Comparison of ENCODE assay signal across 8 cellular contexts in the genomic region with DNA sequence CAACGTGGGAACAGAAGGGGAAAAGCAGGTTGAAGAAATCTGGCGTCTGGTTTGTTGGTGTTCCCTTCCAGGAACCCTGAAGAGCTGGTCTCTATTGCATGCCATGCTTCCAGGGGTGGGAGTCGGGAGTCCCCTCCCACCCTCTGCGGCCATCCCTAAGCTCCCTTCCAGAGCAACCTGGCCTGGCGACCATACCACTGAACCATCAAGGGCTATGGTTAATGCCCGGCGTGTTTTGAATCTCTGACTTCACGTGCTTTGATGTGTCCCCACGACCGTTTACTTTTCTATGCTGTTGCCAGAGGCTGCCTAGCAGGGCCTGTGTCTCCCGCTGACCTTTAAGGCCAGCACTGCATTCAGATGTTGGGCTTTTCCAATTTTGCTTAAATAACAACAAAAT. TPM values are rescaled to one million over a fixed set of nuclear protein-coding genes. Genes with fewer than 3 reads are reported as not detected.
A peak's percentile ranks its signal among the peaks of the same experiment; 100 is the strongest.
DNase-seq lines count a peak whose midpoint lies in the region; ATAC-seq and TF ChIP-seq lines count a peak whose summit lies in the region.

No MANE protein-coding gene starts in this region.

- peaks cover 24% of the 10 kb centered on the region for H3K4me1 Mint-ChIP-seq in T-helper 1 cell treated with Interleukin-12 subunit alpha and Interleukin-12 subunit beta and Interleukin-4 antibody, amounts not matched to agents 30 μg/mL and 1 μg/mL, for 36 hours (ENCODE audit: low read depth)
- H3K4me1 Mint-ChIP-seq in activated T-helper 2 cell treated with anti-CD3 and anti-CD28 coated beads, Interferon-gamma antibody, Interleukin-2, Interleukin-4, amounts not matched to agents 10 μg/mL and 5 μg/mL and 100 μg/mL, durations not matched to agents 14 hours and 24 hours and 36 hours (ENCODE audit: low read depth) = peaks cover 27% of the 10 kb centered on the region

- intact Hi-C loops in activated T-helper 2 cell treated with anti-CD3 and anti-CD28 coated beads, Interferon-gamma antibody, Interleukin-2, Interleukin-4, amounts not matched to agents 10 μg/mL and 5 μg/mL and 100 μg/mL, durations not matched to agents 14 hours and 24 hours and 36 hours (cut with micrococcal nuclease) = loop anchor here (1.0 to 5.0 kb wide), 6 partner anchors 17 to 1477 kb away; a partner anchor contains a TSS
- intact Hi-C loops in left lung (cut with DNase I) = no loop called here

- H3K9ac ChIP-seq in stomach smooth muscle (ENCODE audit: low read length in 2 of 2) = peak overlapping the region; percentile 52 to 58

- H3K27me3 ChIP-seq in left lung (no peaks in the 10 kb centered on the region), stomach smooth muscle (ENCODE audit: control insufficient read depth in 1 of 2, insufficient read depth in 2 of 2, low read length in 2 of 2) (no peaks in the 10 kb centered on the region)

- no peaks in the 10 kb centered on the region for H3K9me3 ChIP-seq in left lung
- H3K9me3 ChIP-seq in stomach smooth muscle (ENCODE audit: control insufficient read depth in 2 of 2, low read length in 2 of 2) = no peaks in the 10 kb centered on the region

- H3K27ac Mint-ChIP-seq in T-helper 1 cell treated with Interleukin-12 subunit alpha and Interleukin-12 subunit beta and Interleukin-4 antibody, amounts not matched to agents 30 μg/mL and 1 μg/mL, for 36 hours = peak overlapping the region; percentile 92
- peak overlapping the region; percentile 68 for H3K27ac Mint-ChIP-seq in activated T-helper 2 cell treated with anti-CD3 and anti-CD28 coated beads, Interferon-gamma antibody, Interleukin-2, Interleukin-4, amounts not matched to agents 10 μg/mL and 5 μg/mL and 100 μg/mL, durations not matched to agents 14 hours and 24 hours and 36 hours

- peaks cover 11% of the 10 kb centered on the region for H3K27me3 Mint-ChIP-seq in T-helper 1 cell treated with Interleukin-12 subunit alpha and Interleukin-12 subunit beta and Interleukin-4 antibody, amounts not matched to agents 30 μg/mL and 1 μg/mL, for 36 hours (ENCODE audit: low read depth)
- peaks cover 11% of the 10 kb centered on the region for H3K27me3 Mint-ChIP-seq in activated T-helper 2 cell treated with anti-CD3 and anti-CD28 coated beads, Interferon-gamma antibody, Interleukin-2, Interleukin-4, amounts not matched to agents 10 μg/mL and 5 μg/mL and 100 μg/mL, durations not matched to agents 14 hours and 24 hours and 36 hours (ENCODE audit: low read depth)

- H3K36me3 Mint-ChIP-seq in T-helper 1 cell treated with Interleukin-12 subunit alpha and Interleukin-12 subunit beta and Interleukin-4 antibody, amounts not matched to agents 30 μg/mL and 1 μg/mL, for 36 hours (ENCODE audit: low read depth) = peaks cover 23% of the 10 kb centered on the region
- H3K36me3 Mint-ChIP-seq in activated T-helper 2 cell treated with anti-CD3 and anti-CD28 coated beads, Interferon-gamma antibody, Interleukin-2, Interleukin-4, amounts not matched to agents 10 μg/mL and 5 μg/mL and 100 μg/mL, durations not matched to agents 14 hours and 24 hours and 36 hours (ENCODE audit: low read depth) = peaks cover 18% of the 10 kb centered on the region

- peak overlapping the region in 1 of 2 donors; percentile 63 for H3K4me3 ChIP-seq in left lung
- peak overlapping the region in 1 of 2 donors; percentile 96 for H3K4me3 ChIP-seq in stomach smooth muscle (ENCODE audit: low read length in 2 of 2)

- no peak for TF ChIP-seq CTCF in left lung (IDR thresholded peaks at IDR 0.05)

- H3K9me3 Mint-ChIP-seq in T-helper 1 cell treated with Interleukin-12 subunit alpha and Interleukin-12 subunit beta and Interleukin-4 antibody, amounts not matched to agents 30 μg/mL and 1 μg/mL, for 36 hours = no peaks in the 10 kb centered on the region
- no peaks in the 10 kb centered on the region for H3K9me3 Mint-ChIP-seq in activated T-helper 2 cell treated with anti-CD3 and anti-CD28 coated beads, Interferon-gamma antibody, Interleukin-2, Interleukin-4, amounts not matched to agents 10 μg/mL and 5 μg/mL and 100 μg/mL, durations not matched to agents 14 hours and 24 hours and 36 hours

- peak overlapping the region; percentile 90 for H3K4me3 Mint-ChIP-seq in T-helper 1 cell treated with Interleukin-12 subunit alpha and Interleukin-12 subunit beta and Interleukin-4 antibody, amounts not matched to agents 30 μg/mL and 1 μg/mL, for 36 hours
- H3K4me3 Mint-ChIP-seq in activated T-helper 2 cell treated with anti-CD3 and anti-CD28 coated beads, Interferon-gamma antibody, Interleukin-2, Interleukin-4, amounts not matched to agents 10 μg/mL and 5 μg/mL and 100 μg/mL, durations not matched to agents 14 hours and 24 hours and 36 hours (ENCODE audit: low read depth) = peak overlapping the region; percentile 89

- DNase-seq in T-helper 1 cell = no peak
- DNase-seq in activated T-helper 2 cell treated with anti-CD3 and anti-CD28 coated beads, Interferon-gamma antibody, Interleukin-2, Interleukin-4, amounts not matched to agents 10 μg/mL and 5 μg/mL and 100 μg/mL, durations not matched to agents 14 hours and 24 hours and 36 hours (ENCODE audit: low spot score) = no peak
- no peak for DNase-seq in left lung
- DNase-seq in superior temporal gyrus (ENCODE audit: extremely low spot score) = no peak

- ATAC-seq in left lung (no peak), HG02678 (IDR thresholded peaks at IDR 0.05; ENCODE audit: unreplicated experiment) (no peak), HG03354 (IDR thresholded peaks at IDR 0.05; ENCODE audit: poor library complexity, severe bottlenecking, unreplicated experiment) (no peak)

- H3K36me3 ChIP-seq in left lung = no peaks in the 10 kb centered on the region
- no peaks in the 10 kb centered on the region for H3K36me3 ChIP-seq in stomach smooth muscle (ENCODE audit: control insufficient read depth in 2 of 2, insufficient read depth in 2 of 2, low read length in 2 of 2)

- H3K27ac ChIP-seq in left lung (peak overlapping the region; percentile 89 to 93), stomach smooth muscle (ENCODE audit: low read length) (peak overlapping the region; percentile 26)

- H3K4me1 ChIP-seq in left lung (peaks cover 13 to 46% of the 10 kb centered on the region in 2 donors), stomach smooth muscle (ENCODE audit: control insufficient read depth, insufficient read depth, low read length) (peaks cover 20% of the 10 kb centered on the region)

RNA-seq across cellular contexts. Expression of a gene that starts 0.7 kb away (rescaled TPM):
- 28.0 and 28.7 TPM in 2 replicates for total RNA-seq in activated T-helper 2 cell treated with anti-CD3 and anti-CD28 coated beads, Interferon-gamma antibody, Interleukin-2, Interleukin-4, amounts not matched to agents 10 μg/mL and 5 μg/mL and 100 μg/mL, durations not matched to agents 14 hours and 24 hours and 36 hours
- total RNA-seq in left lung = 10 to 100 TPM; 29.5 to 45.9 TPM
